ENCODE assay signal across 2 cellular contexts in the genomic region with DNA sequence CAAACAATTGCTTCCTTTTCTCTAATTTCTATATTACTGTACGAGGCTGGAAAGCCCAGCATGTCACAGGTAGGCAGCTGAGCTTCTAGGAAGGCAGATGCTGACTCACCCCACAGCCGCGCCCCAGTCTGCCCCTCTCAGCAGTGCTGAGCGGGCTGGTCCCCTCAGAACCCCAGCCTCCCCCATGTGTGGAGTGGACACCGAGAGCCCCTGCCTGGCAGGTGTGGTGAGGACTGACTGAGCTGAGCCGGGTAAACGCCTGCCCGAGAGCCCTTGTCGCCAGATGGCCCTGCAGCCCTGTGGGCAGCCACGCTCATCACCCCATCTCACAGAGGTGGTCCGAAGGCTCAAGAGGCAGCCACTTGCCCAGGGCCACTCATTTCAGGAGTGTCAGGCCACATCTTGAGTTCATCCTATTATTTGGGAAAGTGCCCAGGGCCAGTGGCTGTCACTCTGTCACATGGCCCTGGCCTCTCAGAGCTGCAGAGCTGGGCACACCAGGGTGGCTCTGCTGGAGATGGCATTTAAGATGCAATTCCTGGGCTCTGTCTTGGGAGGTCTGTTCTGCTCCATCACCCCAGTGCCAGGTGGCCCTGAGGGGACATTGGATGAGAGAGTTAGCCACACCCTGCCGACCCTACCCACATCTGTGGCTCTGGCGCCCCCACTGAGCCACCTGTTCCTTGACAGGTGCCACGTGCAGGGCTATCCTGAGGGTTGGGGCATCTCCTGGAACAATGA.
TF ChIP-seq lines count a peak whose summit lies in the region.

No MANE protein-coding gene starts in this region.

TF ChIP-seq in A549, 52 proteins besides CTCF, POLR2A, EP300 and RAD21:
- no peak for TF ChIP-seq ZFP36 (IDR thresholded peaks at IDR 0.05; ENCODE audit: borderline replicate concordance, partially characterized antibody)
- TF ChIP-seq, protein P1, sequence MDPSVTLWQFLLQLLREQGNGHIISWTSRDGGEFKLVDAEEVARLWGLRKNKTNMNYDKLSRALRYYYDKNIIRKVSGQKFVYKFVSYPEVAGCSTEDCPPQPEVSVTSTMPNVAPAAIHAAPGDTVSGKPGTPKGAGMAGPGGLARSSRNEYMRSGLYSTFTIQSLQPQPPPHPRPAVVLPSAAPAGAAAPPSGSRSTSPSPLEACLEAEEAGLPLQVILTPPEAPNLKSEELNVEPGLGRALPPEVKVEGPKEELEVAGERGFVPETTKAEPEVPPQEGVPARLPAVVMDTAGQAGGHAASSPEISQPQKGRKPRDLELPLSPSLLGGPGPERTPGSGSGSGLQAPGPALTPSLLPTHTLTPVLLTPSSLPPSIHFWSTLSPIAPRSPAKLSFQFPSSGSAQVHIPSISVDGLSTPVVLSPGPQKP (IDR thresholded peaks at IDR 0.05; ENCODE audit: low read depth, low read length), result no peak
- TF ChIP-seq CEBPB (IDR thresholded peaks at IDR 0.05), result no peak
- TF ChIP-seq, protein P2, sequence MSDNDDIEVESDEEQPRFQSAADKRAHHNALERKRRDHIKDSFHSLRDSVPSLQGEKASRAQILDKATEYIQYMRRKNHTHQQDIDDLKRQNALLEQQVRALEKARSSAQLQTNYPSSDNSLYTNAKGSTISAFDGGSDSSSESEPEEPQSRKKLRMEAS (IDR thresholded peaks at IDR 0.05), result no peak
- TF ChIP-seq NPAS2 (CRISPR knock-in tag; IDR thresholded peaks at IDR 0.05; ENCODE audit: borderline replicate concordance), result no peak
- no peak for TF ChIP-seq EHMT2 (IDR thresholded peaks at IDR 0.05; ENCODE audit: low read depth)

TF ChIP-seq in IMR-90, 13 proteins besides CTCF, POLR2A, EP300 and RAD21:
- TF ChIP-seq, protein P1 (IDR thresholded peaks at IDR 0.05; ENCODE audit: borderline replicate concordance, low read depth, low read length), result no peak
- TF ChIP-seq CEBPB (IDR thresholded peaks at IDR 0.05; ENCODE audit: low read depth, low read length), result no peak
- no peak for TF ChIP-seq BHLHE40 (IDR thresholded peaks at IDR 0.05; ENCODE audit: low read depth, low read length)
- TF ChIP-seq, protein P3, sequence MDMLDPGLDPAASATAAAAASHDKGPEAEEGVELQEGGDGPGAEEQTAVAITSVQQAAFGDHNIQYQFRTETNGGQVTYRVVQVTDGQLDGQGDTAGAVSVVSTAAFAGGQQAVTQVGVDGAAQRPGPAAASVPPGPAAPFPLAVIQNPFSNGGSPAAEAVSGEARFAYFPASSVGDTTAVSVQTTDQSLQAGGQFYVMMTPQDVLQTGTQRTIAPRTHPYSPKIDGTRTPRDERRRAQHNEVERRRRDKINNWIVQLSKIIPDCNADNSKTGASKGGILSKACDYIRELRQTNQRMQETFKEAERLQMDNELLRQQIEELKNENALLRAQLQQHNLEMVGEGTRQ (IDR thresholded peaks at IDR 0.05; ENCODE audit: low read depth, low read length), result no peak
- no peak for TF ChIP-seq NFE2L2 (IDR thresholded peaks at IDR 0.05; ENCODE audit: low read depth, low read length)
- TF ChIP-seq FOS (IDR thresholded peaks at IDR 0.05; ENCODE audit: low read depth, low read length), result no peak
- TF ChIP-seq MAZ (IDR thresholded peaks at IDR 0.05; ENCODE audit: borderline replicate concordance, low read depth, low read length), result no peak
- TF ChIP-seq RCOR1 (IDR thresholded peaks at IDR 0.05; ENCODE audit: insufficient replicate concordance, low read length), result no peak
- TF ChIP-seq MXI1 (IDR thresholded peaks at IDR 0.05; ENCODE audit: borderline replicate concordance, low read depth, low read length), result no peak
- TF ChIP-seq RFX5 (IDR thresholded peaks at IDR 0.05; ENCODE audit: low read depth, low read length), result no peak
- no peak for TF ChIP-seq MAFK (IDR thresholded peaks at IDR 0.05; ENCODE audit: low read depth, low read length)
- no peak for TF ChIP-seq SMC3 (IDR thresholded peaks at IDR 0.05; ENCODE audit: low read depth, low read length)
- TF ChIP-seq CHD1 (IDR thresholded peaks at IDR 0.05; ENCODE audit: low read depth, low read length), result no peak
